In genomic region chr13:71865858-71866172, GRCh38 we compare ENCODE assay signal across 9 cellular contexts. TPM values are rescaled to one million over a fixed set of nuclear protein-coding genes. Genes with fewer than 3 reads are reported as not detected.
DNase-seq lines count a peak whose midpoint lies in the region; ATAC-seq, FAIRE-seq and TF ChIP-seq lines count a peak whose summit lies in the region.
"Had no signal": no experiment of that assay in that cellular context is flagged by ENCODE, and none has a peak within 500 bp of the region (broad histone marks: within the 10 kb centered on the region; RNA-seq: fewer than 3 reads in every experiment).

No MANE protein-coding gene starts in this region.

- H3K9me3 ChIP-seq in SK-N-MC (ENCODE audit: low read depth, low read length), result no peaks in the 10 kb centered on the region
- H3K9me3 ChIP-seq in parathyroid adenoma (ENCODE audit: control insufficient read depth, low read length), result no peaks in the 10 kb centered on the region

- no peak for ATAC-seq in GM19324 (IDR thresholded peaks at IDR 0.05; ENCODE audit: low FRiP score, unreplicated experiment)

- no peak for TF ChIP-seq CTCF in parathyroid adenoma (IDR thresholded peaks at IDR 0.05)

- H3K9ac ChIP-seq in SK-N-MC (ENCODE audit: insufficient read length) (no peak overlapping the region), parathyroid adenoma (no peak overlapping the region)

- H3K79me2 ChIP-seq in parathyroid adenoma, result no peaks in the 10 kb centered on the region

- H3K27me3 ChIP-seq in parathyroid adenoma (ENCODE audit: control insufficient read depth, insufficient read depth, low read length), result no peaks in the 10 kb centered on the region

- FAIRE-seq in frontal cortex (lab: Jason Lieb, UNC), result no peak

- no peaks in the 10 kb centered on the region for H3K36me3 ChIP-seq in SK-N-MC (ENCODE audit: insufficient read depth, low read length)
- no peaks in the 10 kb centered on the region for H3K36me3 ChIP-seq in parathyroid adenoma (ENCODE audit: control insufficient read depth, insufficient read depth, low read length)

- H3K4me3 ChIP-seq in SK-N-MC, result peak overlapping the region; percentile 51; the same call in 1 of the 2 replicates
- H3K4me3 ChIP-seq in parathyroid adenoma (ENCODE audit: low read depth, low read length), result peak overlapping the region; percentile 82

- no peaks in the 10 kb centered on the region for H3K4me1 ChIP-seq in parathyroid adenoma

- peak; percentile 31 for DNase-seq in NCI-H1694 treated with DMSO at 0.1 percent for 48 hours (lab: John Stamatoyannopoulos, UW)
- no peak for DNase-seq in NCI-H1694 (lab: John Stamatoyannopoulos, UW)
- DNase-seq in SK-N-MC (ENCODE audit: low read depth, low spot score), result no peak
- peak; percentile 3 to 26 for DNase-seq in frontal cortex (ENCODE audit: low spot score in 2 of 2)
- no peak for DNase-seq in KG1 (lab: John Stamatoyannopoulos, UW)
- DNase-seq in CD1c-positive myeloid dendritic cell (ENCODE audit: extremely low spot score), result no peak

- H2AFZ ChIP-seq in parathyroid adenoma, result peak overlapping the region; percentile 75

- peak overlapping the region; percentile 88 for H3K4me2 ChIP-seq in parathyroid adenoma (ENCODE audit: low read length)

- no peak overlapping the region for H3K27ac ChIP-seq in SK-N-MC
- H3K27ac ChIP-seq in parathyroid adenoma, result no peak overlapping the region
- H3K27ac ChIP-seq: C4-2B had no signal

RNA-seq across cellular contexts. Expression of gene DACH1, which starts 1.2 kb away (rescaled TPM):
- total RNA-seq in frontal cortex, result 14.7 TPM

Comparison
In these comparisons a context has a peak if more than half of its experiments do, and no peak if none do; other contexts are left out.
1. DNase-seq: peak in NCI-H1694 treated with DMSO at 0.1 percent for 48 hours (single experiment) and frontal cortex (2 of 2); none in NCI-H1694 (single experiment), SK-N-MC (single experiment), KG1 (single experiment) and CD1c-positive myeloid dendritic cell (single experiment).